Comparison of ENCODE assay signal across 1 cellular context in genomic region chr6:129692467-129692866, GRCh38.
TF ChIP-seq lines count a peak whose summit lies in the region.

No MANE protein-coding gene starts in this region.

TF ChIP-seq in K562, 482 proteins besides CTCF, POLR2A, EP300 and RAD21:
- TF ChIP-seq, protein P1, sequence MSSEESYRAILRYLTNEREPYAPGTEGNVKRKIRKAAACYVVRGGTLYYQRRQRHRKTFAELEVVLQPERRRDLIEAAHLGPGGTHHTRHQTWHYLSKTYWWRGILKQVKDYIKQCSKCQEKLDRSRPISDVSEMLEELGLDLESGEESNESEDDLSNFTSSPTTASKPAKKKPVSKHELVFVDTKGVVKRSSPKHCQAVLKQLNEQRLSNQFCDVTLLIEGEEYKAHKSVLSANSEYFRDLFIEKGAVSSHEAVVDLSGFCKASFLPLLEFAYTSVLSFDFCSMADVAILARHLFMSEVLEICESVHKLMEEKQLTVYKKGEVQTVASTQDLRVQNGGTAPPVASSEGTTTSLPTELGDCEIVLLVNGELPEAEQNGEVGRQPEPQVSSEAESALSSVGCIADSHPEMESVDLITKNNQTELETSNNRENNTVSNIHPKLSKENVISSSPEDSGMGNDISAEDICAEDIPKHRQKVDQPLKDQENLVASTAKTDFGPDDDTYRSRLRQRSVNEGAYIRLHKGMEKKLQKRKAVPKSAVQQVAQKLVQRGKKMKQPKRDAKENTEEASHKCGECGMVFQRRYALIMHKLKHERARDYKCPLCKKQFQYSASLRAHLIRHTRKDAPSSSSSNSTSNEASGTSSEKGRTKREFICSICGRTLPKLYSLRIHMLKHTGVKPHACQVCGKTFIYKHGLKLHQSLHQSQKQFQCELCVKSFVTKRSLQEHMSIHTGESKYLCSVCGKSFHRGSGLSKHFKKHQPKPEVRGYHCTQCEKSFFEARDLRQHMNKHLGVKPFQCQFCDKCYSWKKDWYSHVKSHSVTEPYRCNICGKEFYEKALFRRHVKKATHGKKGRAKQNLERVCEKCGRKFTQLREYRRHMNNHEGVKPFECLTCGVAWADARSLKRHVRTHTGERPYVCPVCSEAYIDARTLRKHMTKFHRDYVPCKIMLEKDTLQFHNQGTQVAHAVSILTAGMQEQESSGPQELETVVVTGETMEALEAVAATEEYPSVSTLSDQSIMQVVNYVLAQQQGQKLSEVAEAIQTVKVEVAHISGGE (CRISPR knock-in tag; IDR thresholded peaks at IDR 0.05): no peak
- TF ChIP-seq MBD1 (CRISPR knock-in tag; IDR thresholded peaks at IDR 0.05): no peak
- TF ChIP-seq RBM14 (IDR thresholded peaks at IDR 0.05; ENCODE audit: borderline replicate concordance, insufficient read depth, low read depth, low read length): no peak
- no peak for TF ChIP-seq SRSF3 (IDR thresholded peaks at IDR 0.05; ENCODE audit: insufficient read depth, low read length)
- no peak for TF ChIP-seq RFX7 (CRISPR knock-in tag; IDR thresholded peaks at IDR 0.05)
- TF ChIP-seq POLR2G (IDR thresholded peaks at IDR 0.05; ENCODE audit: low read depth, low read length): no peak
- TF ChIP-seq ZNF695 (CRISPR knock-in tag; IDR thresholded peaks at IDR 0.05): no peak
- TF ChIP-seq GTF2E2 (tag; IDR thresholded peaks at IDR 0.05): no peak
- no peak for TF ChIP-seq KHSRP (IDR thresholded peaks at IDR 0.05)
- TF ChIP-seq NRF1 (conservative IDR thresholded peaks at IDR 0.05 in 1 of 2, IDR thresholded peaks at IDR 0.05 in 1 of 2): no peak
- TF ChIP-seq ZNF707 (CRISPR knock-in tag; conservative IDR thresholded peaks at IDR 0.05): no peak
- TF ChIP-seq ETV5 (CRISPR knock-in tag; IDR thresholded peaks at IDR 0.05; ENCODE audit: low read depth): no peak
- TF ChIP-seq ZNF583 (CRISPR knock-in tag; IDR thresholded peaks at IDR 0.05): no peak
- TF ChIP-seq SIN3A (IDR thresholded peaks at IDR 0.05; ENCODE audit: borderline replicate concordance in 2 of 2, control insufficient read depth in 1 of 2, low read depth in 2 of 2, low read length in 2 of 2): no peak
- no peak for TF ChIP-seq GABPB1 (CRISPR knock-in tag; IDR thresholded peaks at IDR 0.05)
